Comparison of ENCODE assay signal across 15 cellular contexts in the genomic region with DNA sequence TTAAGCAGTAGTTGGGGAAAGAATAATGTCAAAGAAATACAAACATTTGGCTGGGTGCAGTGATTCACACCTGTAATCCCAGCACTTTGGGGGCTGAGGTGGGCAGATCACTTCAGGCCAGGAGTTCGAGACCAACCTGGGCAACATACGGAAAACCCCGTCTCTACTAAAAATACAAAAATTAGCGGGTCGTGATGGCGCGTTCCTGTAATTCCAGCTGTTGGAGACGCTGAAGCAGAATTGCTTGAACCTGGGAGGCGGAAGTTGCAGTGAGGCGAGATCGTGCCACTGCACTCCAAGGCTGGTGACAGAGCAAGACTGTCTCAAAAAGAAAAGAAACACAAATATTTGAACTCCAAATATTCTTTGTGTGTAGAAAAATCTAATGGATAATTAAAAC. TPM values are rescaled to one million over a fixed set of nuclear protein-coding genes. Genes with fewer than 3 reads are reported as not detected.
DNase-seq lines count a peak whose midpoint lies in the region; ATAC-seq and TF ChIP-seq lines count a peak whose summit lies in the region.
"Had no signal": no experiment of that assay in that cellular context is flagged by ENCODE, and none has a peak within 500 bp of the region (broad histone marks: within the 10 kb centered on the region; RNA-seq: fewer than 3 reads in every experiment).

No MANE protein-coding gene starts in this region.

- H3K4me3 Mint-ChIP-seq in MCF 10A (ENCODE audit: unreplicated experiment) (peak overlapping the region; percentile 1), osteocyte (ENCODE audit: unreplicated experiment) (no peak overlapping the region)
- peak overlapping the region; percentile 29 for H3K4me3 Mint-ChIP-seq in activated CD4-positive, alpha-beta memory T cell treated with anti-CD3 and anti-CD28 coated beads for 36 hours
- peak overlapping the region; percentile 14 to 38 for H3K4me3 Mint-ChIP-seq in stimulated activated naive CD8-positive, alpha-beta T cell treated with anti-CD3 and anti-CD28 coated beads, Interleukin-15, amount 100 ng/mL, for 72 hours

- H3K79me2 ChIP-seq in mammary epithelial cell (ENCODE audit: insufficient read depth, low read length): peaks cover 98% of the 10 kb centered on the region

- in situ Hi-C loops in mammary epithelial cell (cut with MboI; ENCODE audit: low sequenced_read_pairs in 2 of 2): no loop called here

- dilution Hi-C loops in mammary epithelial cell (cut with HindIII; ENCODE audit: low sequenced_read_pairs): no loop called here

- H3K27me3 ChIP-seq in mammary epithelial cell (ENCODE audit: insufficient read depth, low read length) (no peaks in the 10 kb centered on the region), iPS-20b (ENCODE audit: insufficient read depth, low read length) (no peaks in the 10 kb centered on the region)
- H3K27me3 ChIP-seq: gastroesophageal sphincter, ovary, SJSA1 had no signal

- intact Hi-C loops in MCF 10A (cut with micrococcal nuclease) (no loop called here), mammary epithelial cell (cut with micrococcal nuclease) (no loop called here)
- intact Hi-C loops in activated CD4-positive, alpha-beta memory T cell treated with anti-CD3 and anti-CD28 coated beads for 36 hours (cut with micrococcal nuclease): no loop called here

- no TSS peak for BruUV-seq in MCF 10A (replicated peaks; lab: Mats Ljungman, UMichigan)
- BruUV-seq in mammary epithelial cell (replicated peaks; lab: Mats Ljungman, UMichigan): no TSS peak

- no peak for ATAC-seq in stimulated activated naive CD8-positive, alpha-beta T cell treated with anti-CD3 and anti-CD28 coated beads, Interleukin-15, amount 100 ng/mL, for 72 hours
- ATAC-seq: gastroesophageal sphincter had no signal

- H3K9me3 ChIP-seq in mammary epithelial cell (replicated peaks; ENCODE audit: insufficient read depth, low read length) (no peaks in the 10 kb centered on the region), iPS-20b (ENCODE audit: insufficient read depth, low read depth, low read length) (no peaks in the 10 kb centered on the region)
- H3K9me3 ChIP-seq: gastroesophageal sphincter, ovary, SJSA1 had no signal

- DNase-seq in MCF 10A (ENCODE audit: unreplicated experiment) (no peak), mammary epithelial cell (no peak), NCI-H2196 (lab: John Stamatoyannopoulos, UW; ENCODE audit: unreplicated experiment) (no peak), osteocyte (ENCODE audit: extremely low spot score, unreplicated experiment) (no peak)
- DNase-seq in activated CD4-positive, alpha-beta memory T cell treated with anti-CD3 and anti-CD28 coated beads for 36 hours: no peak
- DNase-seq in stimulated activated naive CD8-positive, alpha-beta T cell treated with anti-CD3 and anti-CD28 coated beads, Interleukin-15, amount 100 ng/mL, for 72 hours: no peak
- no peak for DNase-seq in activated CD4-positive, CD25-positive, alpha-beta regulatory T cell (lab: John Stamatoyannopoulos, UW)
- DNase-seq: activated CD4-positive, alpha-beta T cell treated with anti-CD3 and anti-CD28 coated beads, Interleukin-2, amount 50 U/mL, for 4 hours; anterior cingulate cortex; NCI-H1417; NCI-H82; ovary had no signal

- H3K27ac Mint-ChIP-seq in MCF 10A (ENCODE audit: low read depth, unreplicated experiment) (no peak overlapping the region), osteocyte (ENCODE audit: unreplicated experiment) (no peak overlapping the region)
- peak overlapping the region; percentile 80 for H3K27ac Mint-ChIP-seq in activated CD4-positive, alpha-beta memory T cell treated with anti-CD3 and anti-CD28 coated beads for 36 hours
- H3K27ac Mint-ChIP-seq in stimulated activated naive CD8-positive, alpha-beta T cell treated with anti-CD3 and anti-CD28 coated beads, Interleukin-15, amount 100 ng/mL, for 72 hours: peak overlapping the region in 1 of 2 donors; percentile 85

- POLR2A ChIA-PET in MCF 10A (lab: Yijun Ruan, JAX): interaction anchor here (6.3 to 13.7 kb wide), 3 partner anchors 9 to 43 kb away, joined by 107 to 413 read pairs (median 249); a partner anchor contains a TSS
- POLR2A ChIA-PET in activated CD4-positive, alpha-beta memory T cell treated with anti-CD3 and anti-CD28 coated beads for 36 hours (lab: Charles Lee): interaction anchor here (3.0 to 10.0 kb wide), 3 partner anchors 9 to 44 kb away, joined by 11 to 112 read pairs (median 88); a partner anchor contains a TSS

- TF ChIP-seq CTCF in MCF 10A (IDR thresholded peaks at IDR 0.05; ENCODE audit: unreplicated experiment) (no peak), mammary epithelial cell (conservative IDR thresholded peaks at IDR 0.05 in 1 of 2, IDR thresholded peaks at IDR 0.05 in 1 of 2; ENCODE audit: extremely low read depth in 1 of 2, insufficient read depth in 1 of 2, low read depth in 1 of 2, low read length in 2 of 2) (no peak), osteocyte (IDR thresholded peaks at IDR 0.05) (no peak)

- H3K9me3 Mint-ChIP-seq in MCF 10A (ENCODE audit: unreplicated experiment) (no peaks in the 10 kb centered on the region), osteocyte (ENCODE audit: unreplicated experiment) (no peaks in the 10 kb centered on the region)
- no peaks in the 10 kb centered on the region for H3K9me3 Mint-ChIP-seq in activated CD4-positive, alpha-beta memory T cell treated with anti-CD3 and anti-CD28 coated beads for 36 hours
- no peaks in the 10 kb centered on the region for H3K9me3 Mint-ChIP-seq in stimulated activated naive CD8-positive, alpha-beta T cell treated with anti-CD3 and anti-CD28 coated beads, Interleukin-15, amount 100 ng/mL, for 72 hours

- no peaks in the 10 kb centered on the region for H3K36me3 ChIP-seq in mammary epithelial cell (ENCODE audit: insufficient read depth, low read length)
- peaks cover 42% of the 10 kb centered on the region; the same call in 1 of the 2 replicates for H3K36me3 ChIP-seq in iPS-20b (ENCODE audit: insufficient read depth, low read depth, low read length)
- H3K36me3 ChIP-seq: gastroesophageal sphincter, ovary had no signal

- H3K4me1 Mint-ChIP-seq in MCF 10A (ENCODE audit: insufficient read depth, unreplicated experiment) (peaks cover 58% of the 10 kb centered on the region), osteocyte (ENCODE audit: unreplicated experiment) (peaks cover 57% of the 10 kb centered on the region)
- H3K4me1 Mint-ChIP-seq in activated CD4-positive, alpha-beta memory T cell treated with anti-CD3 and anti-CD28 coated beads for 36 hours (ENCODE audit: low read depth): peaks cover 72% of the 10 kb centered on the region
- H3K4me1 Mint-ChIP-seq in stimulated activated naive CD8-positive, alpha-beta T cell treated with anti-CD3 and anti-CD28 coated beads, Interleukin-15, amount 100 ng/mL, for 72 hours: peaks cover 81% of the 10 kb centered on the region

- H3K4me1 ChIP-seq in mammary epithelial cell (ENCODE audit: insufficient read depth, low read length) (peaks cover 14% of the 10 kb centered on the region), iPS-20b (ENCODE audit: insufficient read depth, low read length) (peaks cover 34% of the 10 kb centered on the region)

- H2AFZ ChIP-seq in mammary epithelial cell (ENCODE audit: low read depth, low read length): no peak overlapping the region

- H3K4me3 ChIP-seq in mammary epithelial cell (replicated peaks in 1 of 3; ENCODE audit: insufficient read depth in 1 of 3, low read depth in 2 of 3, low read length in 3 of 3) (no peak overlapping the region), iPS-20b (ENCODE audit: low read length) (peak overlapping the region; percentile 96; the same call in 1 of the 2 replicates)
- H3K4me3 ChIP-seq: gastroesophageal sphincter, ovary, SJSA1 had no signal

- peaks cover 49% of the 10 kb centered on the region for H3K36me3 Mint-ChIP-seq in MCF 10A (ENCODE audit: insufficient read depth, unreplicated experiment)
- peaks cover 33% of the 10 kb centered on the region for H3K36me3 Mint-ChIP-seq in activated CD4-positive, alpha-beta memory T cell treated with anti-CD3 and anti-CD28 coated beads for 36 hours
- H3K36me3 Mint-ChIP-seq in osteocyte (ENCODE audit: unreplicated experiment): no peaks in the 10 kb centered on the region

- no peak overlapping the region for H3K9ac ChIP-seq in mammary epithelial cell (ENCODE audit: insufficient read depth, low read length)
- peak overlapping the region; percentile 26; the same call in 1 of the 2 replicates for H3K9ac ChIP-seq in iPS-20b (ENCODE audit: low read depth, low read length)

- 92% methylated on average over 11 of the region's 11 CpGs for WGBS in mammary epithelial cell (ENCODE audit: low coverage, missing lambda C conversion rate)

- CTCF ChIA-PET in MCF 10A (lab: Yijun Ruan, JAX): interaction anchor here (1.0 kb wide), 1 partner anchor 756 kb away, joined by 3 read pairs; no protein-coding TSS in a partner anchor
- CTCF ChIA-PET in mammary epithelial cell (lab: Charles Lee; ENCODE audit: low non-redundant PET): no interaction called here
- CTCF ChIA-PET in activated CD4-positive, alpha-beta memory T cell treated with anti-CD3 and anti-CD28 coated beads for 36 hours (lab: Charles Lee): interaction anchor here (0.8 to 1.5 kb wide), 2 partner anchors 10 to 119 kb away, joined by 3 read pairs; no protein-coding TSS in a partner anchor

- peaks cover 50% of the 10 kb centered on the region for H4K20me1 ChIP-seq in mammary epithelial cell (ENCODE audit: insufficient read depth, low read length)

- H3K27ac ChIP-seq in mammary epithelial cell (ENCODE audit: insufficient read depth, low read depth, low read length) (no peak overlapping the region), iPS-20b (ENCODE audit: low read length) (no peak overlapping the region)
- H3K27ac ChIP-seq: ovary, SJSA1 had no signal

- no peak overlapping the region for H3K4me2 ChIP-seq in mammary epithelial cell (ENCODE audit: insufficient read depth, low read depth, low read length)

- no peaks in the 10 kb centered on the region for H3K27me3 Mint-ChIP-seq in MCF 10A (ENCODE audit: insufficient read depth, unreplicated experiment)
- no peaks in the 10 kb centered on the region for H3K27me3 Mint-ChIP-seq in activated CD4-positive, alpha-beta memory T cell treated with anti-CD3 and anti-CD28 coated beads for 36 hours
- H3K27me3 Mint-ChIP-seq in stimulated activated naive CD8-positive, alpha-beta T cell treated with anti-CD3 and anti-CD28 coated beads, Interleukin-15, amount 100 ng/mL, for 72 hours: no peaks in the 10 kb centered on the region
- no peaks in the 10 kb centered on the region for H3K27me3 Mint-ChIP-seq in osteocyte (ENCODE audit: unreplicated experiment)

RNA-seq across cellular contexts. Expression of a gene that starts 4.7 kb away (rescaled TPM):
- total RNA-seq in MCF 10A (2022) (152 and 159 TPM in 2 replicates), mammary epithelial cell (100 to 1,000 TPM; 118 to 185 TPM), osteocyte (216 and 218 TPM in 2 replicates)
- 62.8 TPM for polyA plus RNA-seq in mammary epithelial cell
- 219 TPM for polyA minus RNA-seq in mammary epithelial cell
- total RNA-seq in activated CD4-positive, alpha-beta memory T cell treated with anti-CD3 and anti-CD28 coated beads for 36 hours: 100 to 1,000 TPM; 163 to 179 TPM

RNA-seq across cellular contexts. Expression of a gene that starts 43.4 kb away (rescaled TPM):
- total RNA-seq in MCF 10A (2022) (104 and 108 TPM in 2 replicates), mammary epithelial cell (10 to 100 TPM; 38.0 to 43.6 TPM), osteocyte (66.7 and 71.8 TPM in 2 replicates)
- 37.5 TPM for polyA plus RNA-seq in mammary epithelial cell
- 22.4 TPM for polyA minus RNA-seq in mammary epithelial cell
- total RNA-seq in activated CD4-positive, alpha-beta memory T cell treated with anti-CD3 and anti-CD28 coated beads for 36 hours: 100 to 1,000 TPM; 104 to 110 TPM
